ENCODE assay signal across 8 cellular contexts in genomic region chr10:119313645-119314044, GRCh38.
A peak's percentile ranks its signal among the peaks of the same experiment; 100 is the strongest.
DNase-seq lines count a peak whose midpoint lies in the region; ATAC-seq and FAIRE-seq lines count a peak whose summit lies in the region.

No MANE protein-coding gene starts in this region.

- H3K9me3 ChIP-seq in SJCRH30 (replicated peaks) (no peaks in the 10 kb centered on the region), small intestine (ENCODE audit: control insufficient read depth, low read depth) (no peaks in the 10 kb centered on the region)

- peak; percentile 70 for ATAC-seq in GM18873 (IDR thresholded peaks at IDR 0.05; ENCODE audit: low FRiP score, unreplicated experiment)
- peak; percentile 60 for ATAC-seq in HG02840 (IDR thresholded peaks at IDR 0.05; ENCODE audit: low FRiP score, unreplicated experiment)

- no peak overlapping the region for H3K4me3 ChIP-seq in SJCRH30
- no peak overlapping the region for H3K4me3 ChIP-seq in small intestine (ENCODE audit: low read depth in 1 of 2, low read length in 2 of 2)

- H3K27ac ChIP-seq in SJCRH30 (no peak overlapping the region), small intestine (ENCODE audit: low read depth in 1 of 2, low read length in 1 of 2) (peak overlapping the region in 1 of 2 donors; percentile 75)

- FAIRE-seq in small intestine (lab: Jason Lieb, UNC): no peak

- H3K27me3 ChIP-seq in SJCRH30 (no peaks in the 10 kb centered on the region), small intestine (ENCODE audit: control insufficient read depth in 2 of 2, insufficient read depth in 2 of 2, low read length in 2 of 2) (no peaks in the 10 kb centered on the region)

- no peaks in the 10 kb centered on the region for H3K36me3 ChIP-seq in SJCRH30
- no peaks in the 10 kb centered on the region for H3K36me3 ChIP-seq in small intestine (ENCODE audit: control insufficient read depth in 2 of 2, insufficient read depth in 2 of 2, low read length in 2 of 2)

- DNase-seq in SJCRH30: peak; percentile 38 to 57
- DNase-seq in glomerular visceral epithelial cell (ENCODE audit: extremely low spot score): peak; percentile 86
- DNase-seq in NCI-H2081 treated with DMSO at 0.1 percent for 48 hours (lab: John Stamatoyannopoulos, UW): no peak
- DNase-seq in NCI-H1694 (lab: John Stamatoyannopoulos, UW): no peak
- DNase-seq in small intestine: no peak
- DNase-seq in epidermal melanocyte (ENCODE audit: insufficient read length, low spot score): no peak

- H3K4me1 ChIP-seq in SJCRH30 (peaks cover 57% of the 10 kb centered on the region), small intestine (ENCODE audit: control insufficient read depth in 2 of 2, insufficient read depth in 1 of 2, low read depth in 1 of 2, low read length in 1 of 2) (peaks cover 14 to 20% of the 10 kb centered on the region in 2 donors)

- WGBS in small intestine, 3 donors: 73 to 84% (median 84%) methylated on average over 7 of the region's 7 CpGs

Comparison
In these comparisons a context has a peak if more than half of its experiments do, and no peak if none do; other contexts are left out.
1. DNase-seq: peak in SJCRH30 (2 of 2) and glomerular visceral epithelial cell (single experiment); none in NCI-H2081 treated with DMSO at 0.1 percent for 48 hours (single experiment), NCI-H1694 (single experiment), small intestine (single experiment) and epidermal melanocyte (single experiment).